In the genomic region with DNA sequence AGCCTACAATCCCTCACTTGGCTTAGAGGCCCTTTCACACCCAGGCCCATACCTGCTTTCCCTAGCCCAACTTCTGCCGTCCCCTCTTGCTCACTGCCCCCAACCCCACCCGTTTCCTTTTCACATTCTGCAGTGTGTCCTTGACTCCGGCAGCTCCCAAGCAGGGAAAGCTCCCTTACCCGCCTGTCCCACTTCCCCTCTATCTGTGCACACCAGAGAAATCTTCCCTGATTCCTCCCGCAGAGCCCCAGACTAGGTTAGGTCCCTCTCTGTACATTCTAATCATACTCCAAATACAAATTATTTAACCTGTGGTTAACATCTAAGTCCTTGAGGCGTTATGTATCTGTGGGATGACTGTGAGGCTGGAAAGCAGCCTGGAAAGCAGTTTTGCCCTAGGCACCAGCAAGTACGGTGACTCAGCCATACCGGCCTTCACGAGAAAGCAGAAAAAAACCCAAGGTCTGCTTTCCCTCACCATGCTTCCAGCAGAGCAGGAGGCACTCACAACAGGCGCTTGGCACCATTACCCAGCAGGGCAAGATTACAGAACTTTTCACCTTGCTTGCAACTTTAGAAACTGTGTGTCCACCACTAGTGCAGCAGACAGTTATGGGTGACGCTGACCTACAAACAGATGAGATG, we compare ENCODE assay signal across 8 cellular contexts. TPM values are rescaled to one million over a fixed set of nuclear protein-coding genes. Genes with fewer than 3 reads are reported as not detected.
DNase-seq lines count a peak whose midpoint lies in the region; ATAC-seq and TF ChIP-seq lines count a peak whose summit lies in the region.

No MANE protein-coding gene starts in this region.

- ATAC-seq in activated naive CD4-positive, alpha-beta T cell treated with anti-CD3 and anti-CD28 coated beads, Interleukin-2, amount 50 U/mL, for 72 hours: no peak
- peak; percentile 68 to 75 for ATAC-seq in upper lobe of left lung (ENCODE audit: low FRiP score in 2 of 2)

- H3K27ac ChIP-seq in upper lobe of left lung: peak overlapping the region in 2 of 4 donors; percentile 20 to 36

- TF ChIP-seq CTCF in astrocyte of the cerebellum (IDR thresholded peaks at IDR 0.05; ENCODE audit: low read depth, low read length, missing control alignments) (no peak), upper lobe of left lung (IDR thresholded peaks at IDR 0.05) (no peak)

- H3K4me1 ChIP-seq in upper lobe of left lung: peaks cover 22 to 40% (median 28%) of the 10 kb centered on the region in 4 donors

- TF ChIP-seq POLR2A in upper lobe of left lung (IDR thresholded peaks at IDR 0.05): no peak

- no peak for TF ChIP-seq EP300 in upper lobe of left lung (IDR thresholded peaks at IDR 0.05)

- H3K36me3 ChIP-seq in upper lobe of left lung: no peaks in the 10 kb centered on the region

- H3K4me3 ChIP-seq in astrocyte of the cerebellum (ENCODE audit: low read depth, low read length) (no peak overlapping the region), upper lobe of left lung (no peak overlapping the region)

- H3K9me3 Mint-ChIP-seq in activated naive CD4-positive, alpha-beta T cell treated with anti-CD3 and anti-CD28 coated beads, Interleukin-2, amount 50 U/mL, for 24 hours: no peaks in the 10 kb centered on the region
- no peaks in the 10 kb centered on the region for H3K9me3 Mint-ChIP-seq in activated naive CD4-positive, alpha-beta T cell treated with anti-CD3 and anti-CD28 coated beads, Interleukin-2, amount 50 U/mL, for 72 hours
- no peaks in the 10 kb centered on the region for H3K9me3 Mint-ChIP-seq in immature natural killer cell
- H3K9me3 Mint-ChIP-seq in activated T-helper 2 cell treated with anti-CD3 and anti-CD28 coated beads, Interferon-gamma antibody, Interleukin-2, Interleukin-4, amounts not matched to agents 10 μg/mL and 5 μg/mL and 100 μg/mL, durations not matched to agents 14 hours and 24 hours and 36 hours: no peaks in the 10 kb centered on the region

- no peaks in the 10 kb centered on the region for H3K27me3 ChIP-seq in upper lobe of left lung

- in situ Hi-C loops in astrocyte of the cerebellum (cut with HindIII; ENCODE audit: low sequenced_read_pairs): no loop called here

- H3K27me3 Mint-ChIP-seq in activated naive CD4-positive, alpha-beta T cell treated with anti-CD3 and anti-CD28 coated beads, Interleukin-2, amount 50 U/mL, for 24 hours: no peaks in the 10 kb centered on the region
- peaks cover 0 to 3% (median 2%) of the 10 kb centered on the region in 3 donors for H3K27me3 Mint-ChIP-seq in immature natural killer cell (ENCODE audit: low read depth in 3 of 3)
- no peaks in the 10 kb centered on the region for H3K27me3 Mint-ChIP-seq in activated T-helper 2 cell treated with anti-CD3 and anti-CD28 coated beads, Interferon-gamma antibody, Interleukin-2, Interleukin-4, amounts not matched to agents 10 μg/mL and 5 μg/mL and 100 μg/mL, durations not matched to agents 14 hours and 24 hours and 36 hours (ENCODE audit: low read depth)

- H3K4me1 Mint-ChIP-seq in activated naive CD4-positive, alpha-beta T cell treated with anti-CD3 and anti-CD28 coated beads, Interleukin-2, amount 50 U/mL, for 24 hours: peaks cover 79% of the 10 kb centered on the region
- H3K4me1 Mint-ChIP-seq in immature natural killer cell: peaks cover 62 to 79% of the 10 kb centered on the region in 2 donors
- H3K4me1 Mint-ChIP-seq in activated T-helper 2 cell treated with anti-CD3 and anti-CD28 coated beads, Interferon-gamma antibody, Interleukin-2, Interleukin-4, amounts not matched to agents 10 μg/mL and 5 μg/mL and 100 μg/mL, durations not matched to agents 14 hours and 24 hours and 36 hours (ENCODE audit: low read depth): peaks cover 47% of the 10 kb centered on the region

- no peaks in the 10 kb centered on the region for H3K9me3 ChIP-seq in upper lobe of left lung

- H3K36me3 Mint-ChIP-seq in activated naive CD4-positive, alpha-beta T cell treated with anti-CD3 and anti-CD28 coated beads, Interleukin-2, amount 50 U/mL, for 24 hours: peaks cover 11% of the 10 kb centered on the region
- H3K36me3 Mint-ChIP-seq in activated naive CD4-positive, alpha-beta T cell treated with anti-CD3 and anti-CD28 coated beads, Interleukin-2, amount 50 U/mL, for 72 hours: peaks cover 0 to 10% of the 10 kb centered on the region in 2 donors
- H3K36me3 Mint-ChIP-seq in immature natural killer cell: peaks cover 0 to 3% (median 0%) of the 10 kb centered on the region in 3 donors
- peaks cover 32% of the 10 kb centered on the region for H3K36me3 Mint-ChIP-seq in activated T-helper 2 cell treated with anti-CD3 and anti-CD28 coated beads, Interferon-gamma antibody, Interleukin-2, Interleukin-4, amounts not matched to agents 10 μg/mL and 5 μg/mL and 100 μg/mL, durations not matched to agents 14 hours and 24 hours and 36 hours (ENCODE audit: low read depth)

- DNase-seq in activated naive CD4-positive, alpha-beta T cell treated with anti-CD3 and anti-CD28 coated beads, Interleukin-2, amount 50 U/mL, for 72 hours (ENCODE audit: low spot score in 2 of 2): no peak
- DNase-seq in astrocyte of the cerebellum (ENCODE audit: low read depth) (peak; percentile 98), immature natural killer cell (no peak), upper lobe of left lung (peak in 1 of 2 donors; percentile 43), NCI-H1092 (lab: John Stamatoyannopoulos, UW) (no peak)
- no peak for DNase-seq in activated T-helper 2 cell treated with anti-CD3 and anti-CD28 coated beads, Interferon-gamma antibody, Interleukin-2, Interleukin-4, amounts not matched to agents 10 μg/mL and 5 μg/mL and 100 μg/mL, durations not matched to agents 14 hours and 24 hours and 36 hours (ENCODE audit: low spot score)
- DNase-seq in activated CD4-positive, alpha-beta T cell treated with anti-CD3 and anti-CD28 coated beads for 4 hours: no peak

- no peak overlapping the region for H3K4me3 Mint-ChIP-seq in activated naive CD4-positive, alpha-beta T cell treated with anti-CD3 and anti-CD28 coated beads, Interleukin-2, amount 50 U/mL, for 24 hours
- no peak overlapping the region for H3K4me3 Mint-ChIP-seq in immature natural killer cell
- H3K4me3 Mint-ChIP-seq in activated T-helper 2 cell treated with anti-CD3 and anti-CD28 coated beads, Interferon-gamma antibody, Interleukin-2, Interleukin-4, amounts not matched to agents 10 μg/mL and 5 μg/mL and 100 μg/mL, durations not matched to agents 14 hours and 24 hours and 36 hours (ENCODE audit: low read depth): no peak overlapping the region

- H3K27ac Mint-ChIP-seq in activated naive CD4-positive, alpha-beta T cell treated with anti-CD3 and anti-CD28 coated beads, Interleukin-2, amount 50 U/mL, for 24 hours: peak overlapping the region; percentile 74
- peak overlapping the region in 1 of 2 donors; percentile 65 for H3K27ac Mint-ChIP-seq in activated naive CD4-positive, alpha-beta T cell treated with anti-CD3 and anti-CD28 coated beads, Interleukin-2, amount 50 U/mL, for 72 hours
- H3K27ac Mint-ChIP-seq in immature natural killer cell: peak overlapping the region in 5 of 6 donors; percentile 8 to 69 (median 23)
- no peak overlapping the region for H3K27ac Mint-ChIP-seq in activated T-helper 2 cell treated with anti-CD3 and anti-CD28 coated beads, Interferon-gamma antibody, Interleukin-2, Interleukin-4, amounts not matched to agents 10 μg/mL and 5 μg/mL and 100 μg/mL, durations not matched to agents 14 hours and 24 hours and 36 hours

- WGBS in upper lobe of left lung, 2 donors: 61 to 74% methylated on average over 7 to 11 of the region's 11 CpGs

- intact Hi-C loops in activated T-helper 2 cell treated with anti-CD3 and anti-CD28 coated beads, Interferon-gamma antibody, Interleukin-2, Interleukin-4, amounts not matched to agents 10 μg/mL and 5 μg/mL and 100 μg/mL, durations not matched to agents 14 hours and 24 hours and 36 hours (cut with micrococcal nuclease): loop anchor here (1.0 kb wide), 1 partner anchor 9 kb away; no protein-coding TSS in a partner anchor

RNA-seq across cellular contexts. Expression of a gene that starts 22.3 kb away (rescaled TPM):
- total RNA-seq in activated naive CD4-positive, alpha-beta T cell treated with anti-CD3 and anti-CD28 coated beads, Interleukin-2, amount 50 U/mL, for 72 hours: 100 to 1,000 TPM in 1 of 2 donors, 10 to 100 TPM in 1; 84.6 to 134 TPM
- polyA plus RNA-seq in immature natural killer cell: 10 to 100 TPM; 45.4 to 85.2 (median 63.0) TPM
- total RNA-seq in upper lobe of left lung: 100 to 1,000 TPM in 2 of 6 donors, 10 to 100 TPM in 4; 67.1 to 132 (median 81.2) TPM
- 122 and 133 TPM in 2 replicates for total RNA-seq in activated T-helper 2 cell treated with anti-CD3 and anti-CD28 coated beads, Interferon-gamma antibody, Interleukin-2, Interleukin-4, amounts not matched to agents 10 μg/mL and 5 μg/mL and 100 μg/mL, durations not matched to agents 14 hours and 24 hours and 36 hours

Comparison
In these comparisons a context has a peak if more than half of its experiments do, and no peak if none do; other contexts are left out.
1. ATAC-seq: peak in upper lobe of left lung (2 of 2); none in activated naive CD4-positive, alpha-beta T cell treated with anti-CD3 and anti-CD28 coated beads, Interleukin-2, amount 50 U/mL, for 72 hours (0 of 2).